ENCODE assay signal across 29 cellular contexts in the genomic region with DNA sequence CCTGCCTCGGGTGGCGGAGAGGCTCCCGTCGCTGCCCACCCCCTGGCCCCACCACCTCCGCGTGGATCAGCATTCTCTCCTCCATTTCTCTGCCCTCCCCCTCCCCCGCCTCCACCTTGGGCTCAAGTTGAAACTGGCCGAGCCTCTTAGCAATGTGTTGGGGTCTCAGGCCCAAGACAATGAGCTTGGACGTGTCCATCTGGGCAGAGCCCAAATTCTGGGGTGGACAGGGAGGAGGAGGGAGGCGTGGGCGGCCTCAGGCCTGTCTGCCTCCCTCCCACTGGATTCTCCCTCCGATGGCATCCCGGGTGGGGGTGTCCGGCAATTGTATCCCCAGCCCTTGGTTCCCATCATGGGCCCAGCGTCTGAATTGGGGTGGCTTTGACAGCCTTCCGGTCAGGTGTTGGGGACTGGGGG. TPM values are rescaled to one million over a fixed set of nuclear protein-coding genes. Genes with fewer than 3 reads are reported as not detected.
DNase-seq lines count a peak whose midpoint lies in the region; ATAC-seq and TF ChIP-seq lines count a peak whose summit lies in the region.
"Had no signal": no experiment of that assay in that cellular context is flagged by ENCODE, and none has a peak within 500 bp of the region (broad histone marks: within the 10 kb centered on the region; RNA-seq: fewer than 3 reads in every experiment).

No MANE protein-coding gene starts in this region.

- H3K9me3 ChIP-seq in SK-N-SH (no peaks in the 10 kb centered on the region), iPS-18c (ENCODE audit: control insufficient read depth, insufficient read depth, low read length) (no peaks in the 10 kb centered on the region)
- H3K9me3 ChIP-seq: ovary, right atrium auricular region, tibial nerve had no signal

- TF ChIP-seq RAD21 in SK-N-SH (IDR thresholded peaks at IDR 0.05; ENCODE audit: low read length): no peak

- no peak for TF ChIP-seq CTCF in SK-N-SH (IDR thresholded peaks at IDR 0.05)

- H3K27me3 ChIP-seq in SK-N-SH (ENCODE audit: insufficient read depth): no peaks in the 10 kb centered on the region
- H3K27me3 ChIP-seq: ovary had no signal

- no peak for ATAC-seq in SK-N-SH treated with all-trans-retinoic acid at 6 μM for 48 hours
- ATAC-seq in HG02885 (IDR thresholded peaks at IDR 0.05; ENCODE audit: poor library complexity, unreplicated experiment): no peak
- ATAC-seq in activated naive CD4-positive, alpha-beta T cell treated with anti-CD3 and anti-CD28 coated beads, Interleukin-2, amount 50 U/mL, for 72 hours: no peak
- ATAC-seq: stimulated activated naive CD8-positive, alpha-beta T cell treated with anti-CD3 and anti-CD28 coated beads, Interleukin-15, Interleukin-2, amounts not matched to agents 100 U/mL and 50 U/mL, for 24 hours had no signal

- H2AFZ ChIP-seq in SK-N-SH (ENCODE audit: low read depth): no peak overlapping the region
- H2AFZ ChIP-seq: GM23248 had no signal

- H3K27ac ChIP-seq in SK-N-SH (ENCODE audit: low read depth in 2 of 2, low read length in 1 of 2) (no peak overlapping the region), caudate nucleus (ENCODE audit: low read depth, low read length) (peak overlapping the region; percentile 36)
- H3K27ac ChIP-seq: GM23248, ovary, right atrium auricular region, tibial nerve had no signal

- 57% methylated on average over 9 of the region's 16 CpGs for WGBS in SK-N-SH (ENCODE audit: low lambda C conversion rate)

- H3K9ac ChIP-seq in SK-N-SH: no peak overlapping the region
- H3K9ac ChIP-seq: GM23248 had no signal

- no peaks in the 10 kb centered on the region for H4K20me1 ChIP-seq in SK-N-SH (ENCODE audit: insufficient read depth)

- no peak overlapping the region for H3K4me2 ChIP-seq in SK-N-SH

- TF ChIP-seq EP300 in SK-N-SH (IDR thresholded peaks at IDR 0.05; ENCODE audit: borderline replicate concordance in 1 of 2, low read depth in 1 of 2, low read length in 1 of 2): no peak

- POLR2A ChIA-PET in SK-N-SH (lab: Yijun Ruan, JAX): no interaction called here

- no peaks in the 10 kb centered on the region for H3K79me2 ChIP-seq in SK-N-SH (ENCODE audit: insufficient read depth)

- no peaks in the 10 kb centered on the region for H3F3A ChIP-seq in SK-N-SH (replicated peaks; ENCODE audit: insufficient read depth)

- H3K4me1 ChIP-seq in SK-N-SH (ENCODE audit: control insufficient read depth in 1 of 2, insufficient read depth in 2 of 2, low read depth in 1 of 2, low read length in 1 of 2): peaks cover 0 to 3% of the 10 kb centered on the region in 2 experiments; a peak in 1 of 4 replicates

- no peak overlapping the region for H3K27ac Mint-ChIP-seq in activated naive CD4-positive, alpha-beta T cell treated with anti-CD3 and anti-CD28 coated beads, Interleukin-2, amount 50 U/mL, for 72 hours
- H3K27ac Mint-ChIP-seq: activated B cell treated with CpG ODN at 0.5 μM for 24 hours; activated T-helper 2 cell treated with anti-CD3 and anti-CD28 coated beads, Interferon-gamma antibody, Interleukin-2, Interleukin-4, amounts not matched to agents 10 μg/mL and 5 μg/mL and 100 μg/mL, durations not matched to agents 14 hours and 24 hours and 36 hours; IgD-negative memory B cell had no signal

- no peaks in the 10 kb centered on the region for H3K36me3 ChIP-seq in SK-N-SH (replicated peaks in 1 of 2; ENCODE audit: control insufficient read depth in 1 of 2, insufficient read depth in 2 of 2, low read length in 1 of 2)
- H3K36me3 ChIP-seq: ovary, right atrium auricular region, tibial nerve had no signal

- no peaks in the 10 kb centered on the region for H3K9me2 ChIP-seq in SK-N-SH

- no peaks in the 10 kb centered on the region for H3K36me3 Mint-ChIP-seq in activated naive CD4-positive, alpha-beta T cell treated with anti-CD3 and anti-CD28 coated beads, Interleukin-2, amount 50 U/mL, for 72 hours
- H3K36me3 Mint-ChIP-seq: IgD-negative memory B cell had no signal

- peak overlapping the region in 1 of 2 experiments; percentile 15; a peak in 1 of 4 replicates for H3K4me3 ChIP-seq in SK-N-SH (ENCODE audit: low read depth in 2 of 2, low read length in 1 of 2)
- peak overlapping the region; percentile 52; the same call in 1 of the 2 replicates for H3K4me3 ChIP-seq in iPS-18c (ENCODE audit: insufficient read depth, low read depth, low read length)
- H3K4me3 ChIP-seq: GM23248, ovary, right atrium auricular region, tibial nerve had no signal

- peak; percentile 56 for DNase-seq in SK-N-SH
- DNase-seq in caudate nucleus (lab: John Stamatoyannopoulos, UW): peak in 1 of 61 donors; percentile 33
- DNase-seq in activated gamma-delta T cell (lab: John Stamatoyannopoulos, UW): no peak
- no peak for DNase-seq in activated naive CD4-positive, alpha-beta T cell treated with anti-CD3 and anti-CD28 coated beads, Interleukin-2, amount 50 U/mL, for 72 hours (ENCODE audit: low spot score in 2 of 2)
- DNase-seq in LoVo (ENCODE audit: low spot score): no peak
- DNase-seq: activated B cell treated with CpG ODN at 0.5 μM for 24 hours; activated CD4-positive, alpha-beta T cell treated with anti-CD3 and anti-CD28 coated beads, Interleukin-2, amount 50 U/mL, for 4 hours; activated CD8-positive, alpha-beta memory T cell treated with anti-CD3 and anti-CD28 coated beads, Interleukin-2, amount 50 U/mL, for 4 hours; GM23248; naive B cell; ovary; stimulated activated CD4-positive, alpha-beta T cell treated with anti-CD3 and anti-CD28 coated beads, Interleukin-12 subunit alpha, Interleukin-12 subunit beta, amount 100 ng/mL, for 4 hours; stimulated activated CD4-positive, alpha-beta T cell treated with anti-CD3 and anti-CD28 coated beads, Interleukin-4, amount 100 ng/mL, for 4 hours; stimulated activated naive CD8-positive, alpha-beta T cell treated with anti-CD3 and anti-CD28 coated beads, Interleukin-15, Interleukin-2, amounts not matched to agents 100 U/mL and 50 U/mL, for 24 hours; T1000 had no signal

- CTCF ChIA-PET in SK-N-SH (lab: Yijun Ruan, JAX): interaction anchor here (1.7 kb wide), 1 partner anchor 275 kb away, joined by 6 read pairs; no protein-coding TSS in a partner anchor

- no peaks in the 10 kb centered on the region for H3K9me3 Mint-ChIP-seq in activated naive CD4-positive, alpha-beta T cell treated with anti-CD3 and anti-CD28 coated beads, Interleukin-2, amount 50 U/mL, for 72 hours
- H3K9me3 Mint-ChIP-seq: activated B cell treated with CpG ODN at 0.5 μM for 24 hours; activated T-helper 2 cell treated with anti-CD3 and anti-CD28 coated beads, Interferon-gamma antibody, Interleukin-2, Interleukin-4, amounts not matched to agents 10 μg/mL and 5 μg/mL and 100 μg/mL, durations not matched to agents 14 hours and 24 hours and 36 hours; IgD-negative memory B cell; naive B cell had no signal

TF ChIP-seq in SK-N-SH, 30 proteins besides CTCF, POLR2A, EP300 and RAD21 (continues in another document):
- TF ChIP-seq POLR2AphosphoS5 (IDR thresholded peaks at IDR 0.05; ENCODE audit: low read depth, low read length) (no peak), SMC3 (IDR thresholded peaks at IDR 0.05; ENCODE audit: low read depth, low read length) (no peak), MXI1 (IDR thresholded peaks at IDR 0.05; ENCODE audit: low read depth, low read length) (no peak), EZH2phosphoT487 (IDR thresholded peaks at IDR 0.05; ENCODE audit: borderline replicate concordance, low read depth) (no peak), RXRA (IDR thresholded peaks at IDR 0.05; ENCODE audit: borderline replicate concordance, low read depth) (no peak), TCF12 (IDR thresholded peaks at IDR 0.05) (no peak), JUND (IDR thresholded peaks at IDR 0.05) (no peak), TAF1 (IDR thresholded peaks at IDR 0.05; ENCODE audit: borderline replicate concordance, low read depth, low read length) (no peak), GABPA (IDR thresholded peaks at IDR 0.05; ENCODE audit: low read depth) (no peak)
- TF ChIP-seq, protein P1, sequence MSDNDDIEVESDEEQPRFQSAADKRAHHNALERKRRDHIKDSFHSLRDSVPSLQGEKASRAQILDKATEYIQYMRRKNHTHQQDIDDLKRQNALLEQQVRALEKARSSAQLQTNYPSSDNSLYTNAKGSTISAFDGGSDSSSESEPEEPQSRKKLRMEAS (IDR thresholded peaks at IDR 0.05; ENCODE audit: low read depth): no peak

TF ChIP-seq in SK-N-SH treated with all-trans-retinoic acid at 6 μM for 48 hours, 23 proteins besides CTCF, POLR2A, EP300 and RAD21 (continues in another document):
- no peak for TF ChIP-seq GLIS3 (CRISPR knock-in tag; IDR thresholded peaks at IDR 0.05)
- no peak for TF ChIP-seq PPARA (CRISPR knock-in tag; IDR thresholded peaks at IDR 0.05; ENCODE audit: borderline replicate concordance)
- no peak for TF ChIP-seq ISL1 (CRISPR knock-in tag; IDR thresholded peaks at IDR 0.05)
- TF ChIP-seq ESRRG (CRISPR knock-in tag; IDR thresholded peaks at IDR 0.05): no peak
- TF ChIP-seq, protein P2, sequence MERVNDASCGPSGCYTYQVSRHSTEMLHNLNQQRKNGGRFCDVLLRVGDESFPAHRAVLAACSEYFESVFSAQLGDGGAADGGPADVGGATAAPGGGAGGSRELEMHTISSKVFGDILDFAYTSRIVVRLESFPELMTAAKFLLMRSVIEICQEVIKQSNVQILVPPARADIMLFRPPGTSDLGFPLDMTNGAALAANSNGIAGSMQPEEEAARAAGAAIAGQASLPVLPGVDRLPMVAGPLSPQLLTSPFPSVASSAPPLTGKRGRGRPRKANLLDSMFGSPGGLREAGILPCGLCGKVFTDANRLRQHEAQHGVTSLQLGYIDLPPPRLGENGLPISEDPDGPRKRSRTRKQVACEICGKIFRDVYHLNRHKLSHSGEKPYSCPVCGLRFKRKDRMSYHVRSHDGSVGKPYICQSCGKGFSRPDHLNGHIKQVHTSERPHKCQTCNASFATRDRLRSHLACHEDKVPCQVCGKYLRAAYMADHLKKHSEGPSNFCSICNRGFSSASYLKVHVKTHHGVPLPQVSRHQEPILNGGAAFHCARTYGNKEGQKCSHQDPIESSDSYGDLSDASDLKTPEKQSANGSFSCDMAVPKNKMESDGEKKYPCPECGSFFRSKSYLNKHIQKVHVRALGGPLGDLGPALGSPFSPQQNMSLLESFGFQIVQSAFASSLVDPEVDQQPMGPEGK (CRISPR knock-in tag; IDR thresholded peaks at IDR 0.05; ENCODE audit: borderline replicate concordance): no peak

RNA-seq across cellular contexts. Expression of a gene that starts 1.2 kb away (rescaled TPM):
- polyA plus RNA-seq in SK-N-SH (2012; rRNA removed): 0.33 and 0.57 TPM in 2 replicates
- polyA plus RNA-seq in SK-N-SH (2012; cell fraction: cytosol; rRNA removed): 0.27 and 0.42 TPM in 2 replicates
- 1.5 and 3.5 TPM in 2 replicates for polyA plus RNA-seq in SK-N-SH (2012; cell fraction: nucleus; rRNA removed)
- total RNA-seq in activated naive CD4-positive, alpha-beta T cell treated with anti-CD3 and anti-CD28 coated beads, Interleukin-2, amount 50 U/mL, for 72 hours: under 1 TPM in 1 of 2 donors, not detected in 1; 0.66 TPM
- total RNA-seq: activated B cell treated with CpG ODN at 0.5 μM for 24 hours, bronchial epithelial cell, dermis microvascular lymphatic vessel endothelial cell, epithelial cell of proximal tubule, mesenteric fat pad, tibial nerve had no signal
- polyA plus RNA-seq: GM23248, IgD-negative memory B cell had no signal

RNA-seq across cellular contexts. Expression of a gene that starts 40.0 kb away (rescaled TPM):
- 67.0 and 69.0 TPM in 2 replicates for polyA plus RNA-seq in SK-N-SH (2012; rRNA removed)
- polyA plus RNA-seq in SK-N-SH (2012; cell fraction: cytosol; rRNA removed): 23.8 and 45.1 TPM in 2 replicates
- 131 and 133 TPM in 2 replicates for polyA plus RNA-seq in SK-N-SH (2012; cell fraction: nucleus; rRNA removed)
- 10 to 100 TPM; 41.7 to 63.3 TPM for total RNA-seq in activated naive CD4-positive, alpha-beta T cell treated with anti-CD3 and anti-CD28 coated beads, Interleukin-2, amount 50 U/mL, for 72 hours

RNA-seq across cellular contexts. Expression of a gene that starts 47.1 kb away (rescaled TPM):
- not detected in 2 replicates for polyA plus RNA-seq in SK-N-SH (2012; rRNA removed)
- not detected in 2 replicates for polyA plus RNA-seq in SK-N-SH (2012; cell fraction: cytosol; rRNA removed)
- polyA plus RNA-seq in SK-N-SH (2012; cell fraction: nucleus; rRNA removed): 0.18 and 0.27 TPM in 2 replicates
- total RNA-seq in activated naive CD4-positive, alpha-beta T cell treated with anti-CD3 and anti-CD28 coated beads, Interleukin-2, amount 50 U/mL, for 72 hours: 10 to 100 TPM; 18.6 to 62.1 TPM
- total RNA-seq: Daoy, epithelial cell of proximal tubule, fibroblast of villous mesenchyme, GM23248, kidney epithelial cell had no signal
- polyA plus RNA-seq: GM23248 had no signal
